In genomic region chr4:148054275-148054674, GRCh38 we compare ENCODE assay signal across 11 cellular contexts.
A peak's percentile ranks its signal among the peaks of the same experiment; 100 is the strongest.
DNase-seq lines count a peak whose midpoint lies in the region; ATAC-seq, FAIRE-seq and TF ChIP-seq lines count a peak whose summit lies in the region.
"Had no signal": no experiment of that assay in that cellular context is flagged by ENCODE, and none has a peak within 500 bp of the region (broad histone marks: within the 10 kb centered on the region; RNA-seq: fewer than 3 reads in every experiment).

No MANE protein-coding gene starts in this region.

- H3K4me3 ChIP-seq in OCI-LY7 (ENCODE audit: low read depth, low read length, poor library complexity, severe bottlenecking) = peak overlapping the region; percentile 30
- no peak overlapping the region for H3K4me3 ChIP-seq in uterus
- H3K4me3 ChIP-seq in esophagus muscularis mucosa = no peak overlapping the region
- H3K4me3 ChIP-seq: cardiac muscle cell, sigmoid colon had no signal

- H3K79me2 ChIP-seq in OCI-LY7 (ENCODE audit: insufficient read depth, low read depth, low read length) = no peaks in the 10 kb centered on the region

- H3K4me1 Mint-ChIP-seq in CD4-positive, alpha-beta T cell (ENCODE audit: low read depth) = peaks cover 85% of the 10 kb centered on the region
- peaks cover 55% of the 10 kb centered on the region for H3K4me1 Mint-ChIP-seq in activated T-helper 2 cell treated with anti-CD3 and anti-CD28 coated beads, Interferon-gamma antibody, Interleukin-2, Interleukin-4, amounts not matched to agents 10 μg/mL and 5 μg/mL and 100 μg/mL, durations not matched to agents 14 hours and 24 hours and 36 hours (ENCODE audit: low read depth)

- no peak for TF ChIP-seq CTCF in CD4-positive, alpha-beta T cell (IDR thresholded peaks at IDR 0.05)
- TF ChIP-seq CTCF in OCI-LY7 (conservative IDR thresholded peaks at IDR 0.05; ENCODE audit: low read length) = peak; percentile 22; the same call in 1 of the 2 replicates
- TF ChIP-seq CTCF in uterus (IDR thresholded peaks at IDR 0.05) = no peak
- TF ChIP-seq CTCF in esophagus muscularis mucosa (IDR thresholded peaks at IDR 0.05) = no peak

- FAIRE-seq in islet of Langerhans (lab: Jason Lieb, UNC) = peak; percentile 13

- POLR2A ChIA-PET in CD4-positive, alpha-beta T cell (lab: Charles Lee) = interaction anchor here (1.2 to 7.4 kb wide), 4 partner anchors 9 to 389 kb away, joined by 3 to 92 read pairs (median 8); partner anchors contain the start of gene NR3C2
- POLR2A ChIA-PET in OCI-LY7 (lab: Charles Lee) = interaction anchor here (2.0 kb wide), 1 partner anchor 8 kb away, joined by 4 read pairs; no protein-coding TSS in a partner anchor

- peak overlapping the region; percentile 52 for H3K4me2 ChIP-seq in OCI-LY7 (ENCODE audit: low read length)

- TF ChIP-seq EP300 in esophagus muscularis mucosa (IDR thresholded peaks at IDR 0.05) = no peak

- H3K9me3 ChIP-seq in CD4-positive, alpha-beta T cell (ENCODE audit: control insufficient read depth, low read length) = no peaks in the 10 kb centered on the region
- no peaks in the 10 kb centered on the region for H3K9me3 ChIP-seq in OCI-LY7 (ENCODE audit: low read length)
- H3K9me3 ChIP-seq in uterus = no peaks in the 10 kb centered on the region
- H3K9me3 ChIP-seq in esophagus muscularis mucosa = no peaks in the 10 kb centered on the region
- H3K9me3 ChIP-seq: sigmoid colon had no signal

- DNase-seq in CD4-positive, alpha-beta T cell = no peak
- peak; percentile 62 for DNase-seq in OCI-LY7 (ENCODE audit: low spot score)
- DNase-seq in activated T-helper 2 cell treated with anti-CD3 and anti-CD28 coated beads, Interferon-gamma antibody, Interleukin-2, Interleukin-4, amounts not matched to agents 10 μg/mL and 5 μg/mL and 100 μg/mL, durations not matched to agents 14 hours and 24 hours and 36 hours (ENCODE audit: low spot score) = no peak
- no peak for DNase-seq in uterus
- no peak for DNase-seq in esophagus muscularis mucosa (ENCODE audit: extremely low spot score)
- DNase-seq: MM.1S, sigmoid colon had no signal

- peak overlapping the region; percentile 50 for H3K4me3 Mint-ChIP-seq in CD4-positive, alpha-beta T cell
- H3K4me3 Mint-ChIP-seq in activated T-helper 2 cell treated with anti-CD3 and anti-CD28 coated beads, Interferon-gamma antibody, Interleukin-2, Interleukin-4, amounts not matched to agents 10 μg/mL and 5 μg/mL and 100 μg/mL, durations not matched to agents 14 hours and 24 hours and 36 hours (ENCODE audit: low read depth) = no peak overlapping the region

- 47% methylated on average over 3 of the region's 3 CpGs for WGBS in esophagus muscularis mucosa

- H3K4me1 ChIP-seq in OCI-LY7 (ENCODE audit: insufficient read depth, low read length, poor library complexity, severe bottlenecking) (peaks cover 76% of the 10 kb centered on the region), uterus (no peaks in the 10 kb centered on the region), esophagus muscularis mucosa (peaks cover 41 to 69% (median 66%) of the 10 kb centered on the region in 4 donors)

- no peak for ATAC-seq in CD4-positive, alpha-beta T cell (ENCODE audit: poor library complexity)
- ATAC-seq in GM18907 (IDR thresholded peaks at IDR 0.05; ENCODE audit: unreplicated experiment) (peak; percentile 10), GM18858 (IDR thresholded peaks at IDR 0.05; ENCODE audit: unreplicated experiment) (no peak)

- no peaks in the 10 kb centered on the region for H3K27me3 Mint-ChIP-seq in CD4-positive, alpha-beta T cell
- no peaks in the 10 kb centered on the region for H3K27me3 Mint-ChIP-seq in activated T-helper 2 cell treated with anti-CD3 and anti-CD28 coated beads, Interferon-gamma antibody, Interleukin-2, Interleukin-4, amounts not matched to agents 10 μg/mL and 5 μg/mL and 100 μg/mL, durations not matched to agents 14 hours and 24 hours and 36 hours (ENCODE audit: low read depth)

- no peaks in the 10 kb centered on the region for H3K36me3 ChIP-seq in OCI-LY7 (ENCODE audit: insufficient read depth, low read length)
- H3K36me3 ChIP-seq in uterus = no peaks in the 10 kb centered on the region
- H3K36me3 ChIP-seq in esophagus muscularis mucosa = peaks cover 0 to 15% (median 2%) of the 10 kb centered on the region in 4 donors
- H3K36me3 ChIP-seq: cardiac muscle cell, sigmoid colon had no signal

- CTCF ChIA-PET in CD4-positive, alpha-beta T cell (lab: Charles Lee) = no interaction called here
- CTCF ChIA-PET in OCI-LY7 (lab: Charles Lee; ENCODE audit: unreplicated experiment) = interaction anchor here (1.5 kb wide), 1 partner anchor 12 kb away, joined by 3 read pairs; no protein-coding TSS in a partner anchor

- H3K9me3 Mint-ChIP-seq in CD4-positive, alpha-beta T cell = no peaks in the 10 kb centered on the region
- H3K9me3 Mint-ChIP-seq in activated T-helper 2 cell treated with anti-CD3 and anti-CD28 coated beads, Interferon-gamma antibody, Interleukin-2, Interleukin-4, amounts not matched to agents 10 μg/mL and 5 μg/mL and 100 μg/mL, durations not matched to agents 14 hours and 24 hours and 36 hours = no peaks in the 10 kb centered on the region

- no peaks in the 10 kb centered on the region for H4K20me1 ChIP-seq in OCI-LY7 (ENCODE audit: insufficient read depth, low read length)

- no peak for TF ChIP-seq POLR2A in uterus (IDR thresholded peaks at IDR 0.05)
- TF ChIP-seq POLR2A in esophagus muscularis mucosa (IDR thresholded peaks at IDR 0.05; ENCODE audit: low read depth) = no peak

- no peaks in the 10 kb centered on the region for H3K9me2 ChIP-seq in OCI-LY7 (ENCODE audit: insufficient read depth, low read length)

- peak overlapping the region; percentile 91 for H3K27ac Mint-ChIP-seq in CD4-positive, alpha-beta T cell
- no peak overlapping the region for H3K27ac Mint-ChIP-seq in activated T-helper 2 cell treated with anti-CD3 and anti-CD28 coated beads, Interferon-gamma antibody, Interleukin-2, Interleukin-4, amounts not matched to agents 10 μg/mL and 5 μg/mL and 100 μg/mL, durations not matched to agents 14 hours and 24 hours and 36 hours

- H3K27ac ChIP-seq in CD4-positive, alpha-beta T cell (ENCODE audit: low read depth, low read length) = peak overlapping the region; percentile 32
- H3K27ac ChIP-seq in OCI-LY7 (ENCODE audit: low read depth, low read length, poor library complexity, severe bottlenecking) (peak overlapping the region; percentile 65), uterus (no peak overlapping the region), esophagus muscularis mucosa (replicated peaks in 1 of 4) (no peak overlapping the region)

- intact Hi-C loops in CD4-positive, alpha-beta T cell (cut with DNase I, micrococcal nuclease) = loop anchor here in 1 of 2 experiments (5.0 kb wide), 1 partner anchor 393 kb away; no protein-coding TSS in a partner anchor
- intact Hi-C loops in OCI-LY7 (cut with micrococcal nuclease; ENCODE audit: unreplicated experiment) (loop anchor here (10.0 kb wide), 1 partner anchor 1211 kb away; no protein-coding TSS in a partner anchor), uterus (cut with DNase I; ENCODE audit: low total_unique reads) (no loop called here), esophagus muscularis mucosa (cut with DNase I) (no loop called here)
- intact Hi-C loops in activated T-helper 2 cell treated with anti-CD3 and anti-CD28 coated beads, Interferon-gamma antibody, Interleukin-2, Interleukin-4, amounts not matched to agents 10 μg/mL and 5 μg/mL and 100 μg/mL, durations not matched to agents 14 hours and 24 hours and 36 hours (cut with micrococcal nuclease) = no loop called here

- BruUV-seq in OCI-LY7 (replicated peaks; lab: Mats Ljungman, UMichigan) = no TSS peak

- no peaks in the 10 kb centered on the region for H3K27me3 ChIP-seq in CD4-positive, alpha-beta T cell (ENCODE audit: control insufficient read depth, insufficient read depth, low read length)
- H3K27me3 ChIP-seq in uterus = no peaks in the 10 kb centered on the region
- no peaks in the 10 kb centered on the region for H3K27me3 ChIP-seq in esophagus muscularis mucosa
- H3K27me3 ChIP-seq: cardiac muscle cell, sigmoid colon had no signal

- peak overlapping the region; percentile 81 for H2AFZ ChIP-seq in OCI-LY7 (ENCODE audit: low read length)

- peaks cover 21% of the 10 kb centered on the region for H3K36me3 Mint-ChIP-seq in CD4-positive, alpha-beta T cell (ENCODE audit: low read depth)
- H3K36me3 Mint-ChIP-seq in activated T-helper 2 cell treated with anti-CD3 and anti-CD28 coated beads, Interferon-gamma antibody, Interleukin-2, Interleukin-4, amounts not matched to agents 10 μg/mL and 5 μg/mL and 100 μg/mL, durations not matched to agents 14 hours and 24 hours and 36 hours (ENCODE audit: low read depth) = no peaks in the 10 kb centered on the region

Comparison
In these comparisons a context has a peak if more than half of its experiments do, and no peak if none do; other contexts are left out.
1. H3K27ac ChIP-seq: peak in CD4-positive, alpha-beta T cell (single experiment) and OCI-LY7 (single experiment); none in uterus (0 of 2) and esophagus muscularis mucosa (0 of 4).